8 cellular contexts compared by ENCODE assay signal in genomic region chr10:30675791-30676190, GRCh38. TPM values are rescaled to one million over a fixed set of nuclear protein-coding genes. Genes with fewer than 3 reads are reported as not detected.
"Had no signal": no experiment of that assay in that cellular context is flagged by ENCODE, and none has a peak within 500 bp of the region (broad histone marks: within the 10 kb centered on the region; RNA-seq: fewer than 3 reads in every experiment).

No MANE protein-coding gene starts in this region.

RNA-seq across cellular contexts. Expression of gene LYZL2, which starts 46.2 kb away (rescaled TPM):
- total RNA-seq: M059J; PC-3; Peyer's patch; Right ventricle myocardium inferior; SJCRH30; SK-MEL-5; T-cell; T-helper 1 cell treated with Interleukin-12 subunit alpha and Interleukin-12 subunit beta and Interleukin-4 antibody, amounts not matched to agents 30 ng/mL and 1 ng/mL, for 36 hours had no signal
